ENCODE assay signal across 1 cellular context in the genomic region with DNA sequence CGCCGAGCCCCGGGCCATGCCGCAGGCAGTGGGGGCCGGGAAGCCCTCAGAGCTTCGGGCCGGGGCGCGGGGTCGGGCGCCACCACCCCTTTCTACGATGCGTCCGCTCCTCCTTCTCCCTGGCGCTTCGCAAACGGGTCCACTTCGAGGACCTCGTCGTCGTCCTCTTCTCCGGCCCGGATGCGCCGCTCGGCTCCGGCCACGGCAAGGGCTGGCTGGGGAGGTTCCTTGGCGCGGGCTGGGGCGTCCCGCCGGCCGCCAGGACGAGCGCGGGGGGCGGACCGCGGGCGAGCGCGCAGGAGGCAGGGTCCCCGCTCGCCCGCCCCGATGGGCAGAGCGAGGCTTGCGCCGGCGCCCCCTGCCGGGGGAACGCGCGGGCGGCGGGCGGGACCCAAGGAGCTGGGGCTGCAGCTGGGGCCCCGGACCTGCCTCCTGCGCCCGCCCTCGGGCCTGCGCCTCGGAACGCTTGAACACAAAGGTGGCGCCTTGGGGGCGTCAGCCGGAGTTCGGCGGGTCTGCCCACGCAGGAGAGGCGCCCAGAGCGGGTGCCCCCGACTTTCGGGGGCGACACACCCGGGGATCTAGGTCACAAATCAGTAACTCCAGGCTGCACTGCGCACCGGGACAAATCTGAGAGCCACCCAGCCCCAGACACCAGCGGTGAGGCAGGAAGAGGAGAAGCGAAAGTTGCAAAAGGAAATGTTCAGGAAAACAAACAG.
TF ChIP-seq lines count a peak whose summit lies in the region.

A gene (minus strand): TSS at position 283 of the 719 bp plus-strand sequence.

TF ChIP-seq in K562, 482 proteins besides CTCF, POLR2A, EP300 and RAD21 (continued from another document):
- TF ChIP-seq, protein P1, sequence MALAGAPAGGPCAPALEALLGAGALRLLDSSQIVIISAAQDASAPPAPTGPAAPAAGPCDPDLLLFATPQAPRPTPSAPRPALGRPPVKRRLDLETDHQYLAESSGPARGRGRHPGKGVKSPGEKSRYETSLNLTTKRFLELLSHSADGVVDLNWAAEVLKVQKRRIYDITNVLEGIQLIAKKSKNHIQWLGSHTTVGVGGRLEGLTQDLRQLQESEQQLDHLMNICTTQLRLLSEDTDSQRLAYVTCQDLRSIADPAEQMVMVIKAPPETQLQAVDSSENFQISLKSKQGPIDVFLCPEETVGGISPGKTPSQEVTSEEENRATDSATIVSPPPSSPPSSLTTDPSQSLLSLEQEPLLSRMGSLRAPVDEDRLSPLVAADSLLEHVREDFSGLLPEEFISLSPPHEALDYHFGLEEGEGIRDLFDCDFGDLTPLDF (CRISPR knock-in tag; IDR thresholded peaks at IDR 0.05), result 0 out of 2 replicates have a peak, but pooled peaks have one; percentile 51
- TF ChIP-seq TGIF2 (CRISPR knock-in tag; IDR thresholded peaks at IDR 0.05) (no peak), YY1 (IDR thresholded peaks at IDR 0.05; ENCODE audit: borderline replicate concordance in 1 of 3, control insufficient read depth in 1 of 3, extremely low read depth in 1 of 3, insufficient read depth in 3 of 3, insufficient read length in 1 of 3, insufficient replicate concordance in 2 of 3, low read depth in 1 of 3, low read length in 2 of 3) (peak in 2 of 3 experiments; percentile 61 to 71), SMC3 (conservative IDR thresholded peaks at IDR 0.05; ENCODE audit: insufficient read depth, low read depth, low read length) (peak; percentile 72), CSDE1 (IDR thresholded peaks at IDR 0.05) (no peak), TEAD4 (IDR thresholded peaks at IDR 0.05; ENCODE audit: low read length) (0 out of 2 replicates have a peak, but pooled peaks have one; percentile 17), TEAD4 (CRISPR knock-in tag; IDR thresholded peaks at IDR 0.05; ENCODE audit: borderline replicate concordance) (no peak), ZBED1 (IDR thresholded peaks at IDR 0.05) (peak; percentile 36; the same call in 1 of the 2 replicates), RNF2 (IDR thresholded peaks at IDR 0.05) (no peak), SNRNP70 (optimal IDR thresholded peaks at IDR 0.05; ENCODE audit: low read depth, low read length) (no peak), ZFX (CRISPR knock-in tag; IDR thresholded peaks at IDR 0.05) (peak; percentile 70), PHF8 (IDR thresholded peaks at IDR 0.05; ENCODE audit: borderline replicate concordance, low read length) (peak; percentile 61; the same call in 1 of the 2 replicates), RB1 (IDR thresholded peaks at IDR 0.05; ENCODE audit: low read depth) (peak; percentile 95), FIP1L1 (IDR thresholded peaks at IDR 0.05; ENCODE audit: low read depth, low read length, poor library complexity, severe bottlenecking) (peak; percentile 78), HMG20B (CRISPR knock-in tag; IDR thresholded peaks at IDR 0.05) (no peak), ZNF311 (CRISPR knock-in tag; IDR thresholded peaks at IDR 0.05) (no peak)
- TF ChIP-seq, protein P2, sequence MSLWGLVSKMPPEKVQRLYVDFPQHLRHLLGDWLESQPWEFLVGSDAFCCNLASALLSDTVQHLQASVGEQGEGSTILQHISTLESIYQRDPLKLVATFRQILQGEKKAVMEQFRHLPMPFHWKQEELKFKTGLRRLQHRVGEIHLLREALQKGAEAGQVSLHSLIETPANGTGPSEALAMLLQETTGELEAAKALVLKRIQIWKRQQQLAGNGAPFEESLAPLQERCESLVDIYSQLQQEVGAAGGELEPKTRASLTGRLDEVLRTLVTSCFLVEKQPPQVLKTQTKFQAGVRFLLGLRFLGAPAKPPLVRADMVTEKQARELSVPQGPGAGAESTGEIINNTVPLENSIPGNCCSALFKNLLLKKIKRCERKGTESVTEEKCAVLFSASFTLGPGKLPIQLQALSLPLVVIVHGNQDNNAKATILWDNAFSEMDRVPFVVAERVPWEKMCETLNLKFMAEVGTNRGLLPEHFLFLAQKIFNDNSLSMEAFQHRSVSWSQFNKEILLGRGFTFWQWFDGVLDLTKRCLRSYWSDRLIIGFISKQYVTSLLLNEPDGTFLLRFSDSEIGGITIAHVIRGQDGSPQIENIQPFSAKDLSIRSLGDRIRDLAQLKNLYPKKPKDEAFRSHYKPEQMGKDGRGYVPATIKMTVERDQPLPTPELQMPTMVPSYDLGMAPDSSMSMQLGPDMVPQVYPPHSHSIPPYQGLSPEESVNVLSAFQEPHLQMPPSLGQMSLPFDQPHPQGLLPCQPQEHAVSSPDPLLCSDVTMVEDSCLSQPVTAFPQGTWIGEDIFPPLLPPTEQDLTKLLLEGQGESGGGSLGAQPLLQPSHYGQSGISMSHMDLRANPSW (CRISPR knock-in tag; IDR thresholded peaks at IDR 0.05), result no peak; the same call in 1 of the 2 replicates
- TF ChIP-seq, protein P3, sequence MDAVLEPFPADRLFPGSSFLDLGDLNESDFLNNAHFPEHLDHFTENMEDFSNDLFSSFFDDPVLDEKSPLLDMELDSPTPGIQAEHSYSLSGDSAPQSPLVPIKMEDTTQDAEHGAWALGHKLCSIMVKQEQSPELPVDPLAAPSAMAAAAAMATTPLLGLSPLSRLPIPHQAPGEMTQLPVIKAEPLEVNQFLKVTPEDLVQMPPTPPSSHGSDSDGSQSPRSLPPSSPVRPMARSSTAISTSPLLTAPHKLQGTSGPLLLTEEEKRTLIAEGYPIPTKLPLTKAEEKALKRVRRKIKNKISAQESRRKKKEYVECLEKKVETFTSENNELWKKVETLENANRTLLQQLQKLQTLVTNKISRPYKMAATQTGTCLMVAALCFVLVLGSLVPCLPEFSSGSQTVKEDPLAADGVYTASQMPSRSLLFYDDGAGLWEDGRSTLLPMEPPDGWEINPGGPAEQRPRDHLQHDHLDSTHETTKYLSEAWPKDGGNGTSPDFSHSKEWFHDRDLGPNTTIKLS (IDR thresholded peaks at IDR 0.05; ENCODE audit: borderline replicate concordance, low read depth), result no peak
- TF ChIP-seq, protein P4, sequence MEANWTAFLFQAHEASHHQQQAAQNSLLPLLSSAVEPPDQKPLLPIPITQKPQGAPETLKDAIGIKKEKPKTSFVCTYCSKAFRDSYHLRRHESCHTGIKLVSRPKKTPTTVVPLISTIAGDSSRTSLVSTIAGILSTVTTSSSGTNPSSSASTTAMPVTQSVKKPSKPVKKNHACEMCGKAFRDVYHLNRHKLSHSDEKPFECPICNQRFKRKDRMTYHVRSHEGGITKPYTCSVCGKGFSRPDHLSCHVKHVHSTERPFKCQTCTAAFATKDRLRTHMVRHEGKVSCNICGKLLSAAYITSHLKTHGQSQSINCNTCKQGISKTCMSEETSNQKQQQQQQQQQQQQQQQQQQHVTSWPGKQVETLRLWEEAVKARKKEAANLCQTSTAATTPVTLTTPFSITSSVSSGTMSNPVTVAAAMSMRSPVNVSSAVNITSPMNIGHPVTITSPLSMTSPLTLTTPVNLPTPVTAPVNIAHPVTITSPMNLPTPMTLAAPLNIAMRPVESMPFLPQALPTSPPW (CRISPR knock-in tag; IDR thresholded peaks at IDR 0.05), result peak; percentile 80
- TF ChIP-seq, protein P5, sequence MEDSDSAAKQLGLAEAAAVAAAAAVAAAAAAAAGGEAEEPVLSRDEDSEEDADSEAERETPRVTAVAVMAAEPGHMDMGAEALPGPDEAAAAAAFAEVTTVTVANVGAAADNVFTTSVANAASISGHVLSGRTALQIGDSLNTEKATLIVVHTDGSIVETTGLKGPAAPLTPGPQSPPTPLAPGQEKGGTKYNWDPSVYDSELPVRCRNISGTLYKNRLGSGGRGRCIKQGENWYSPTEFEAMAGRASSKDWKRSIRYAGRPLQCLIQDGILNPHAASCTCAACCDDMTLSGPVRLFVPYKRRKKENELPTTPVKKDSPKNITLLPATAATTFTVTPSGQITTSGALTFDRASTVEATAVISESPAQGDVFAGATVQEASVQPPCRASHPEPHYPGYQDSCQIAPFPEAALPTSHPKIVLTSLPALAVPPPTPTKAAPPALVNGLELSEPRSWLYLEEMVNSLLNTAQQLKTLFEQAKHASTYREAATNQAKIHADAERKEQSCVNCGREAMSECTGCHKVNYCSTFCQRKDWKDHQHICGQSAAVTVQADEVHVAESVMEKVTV (CRISPR knock-in tag; IDR thresholded peaks at IDR 0.05), result 0 out of 2 replicates have a peak, but pooled peaks have one; percentile 37
- TF ChIP-seq, protein P6, sequence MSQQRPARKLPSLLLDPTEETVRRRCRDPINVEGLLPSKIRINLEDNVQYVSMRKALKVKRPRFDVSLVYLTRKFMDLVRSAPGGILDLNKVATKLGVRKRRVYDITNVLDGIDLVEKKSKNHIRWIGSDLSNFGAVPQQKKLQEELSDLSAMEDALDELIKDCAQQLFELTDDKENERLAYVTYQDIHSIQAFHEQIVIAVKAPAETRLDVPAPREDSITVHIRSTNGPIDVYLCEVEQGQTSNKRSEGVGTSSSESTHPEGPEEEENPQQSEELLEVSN (IDR thresholded peaks at IDR 0.05; ENCODE audit: borderline replicate concordance in 1 of 2, extremely low read depth in 1 of 2, insufficient read depth in 1 of 2, insufficient read length in 1 of 2, low read depth in 1 of 2, low read length in 1 of 2, poor library complexity in 1 of 2, severe bottlenecking in 1 of 2), result peak in 1 of 2 experiments; percentile 70
